ENCODE assay signal across 20 cellular contexts in the genomic region with DNA sequence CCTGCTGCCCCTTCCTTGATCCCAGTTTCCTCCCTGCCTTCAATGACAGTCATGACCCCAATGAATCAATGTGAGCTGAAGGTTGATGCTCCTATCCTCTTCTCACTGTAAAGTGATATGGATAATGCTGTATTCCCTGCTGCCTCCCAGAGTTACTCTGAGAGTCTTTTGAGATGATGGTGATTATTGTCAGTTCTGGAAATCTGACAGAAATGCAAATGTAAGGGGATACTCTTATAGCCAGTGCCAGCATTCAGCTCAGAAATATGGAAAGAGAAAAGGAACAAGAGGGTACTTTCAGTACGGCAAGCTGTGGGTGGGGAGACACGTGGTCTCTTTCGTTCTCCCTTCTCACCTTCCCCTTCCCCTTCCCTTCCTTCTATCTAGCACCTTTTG.
"Had no signal": no experiment of that assay in that cellular context is flagged by ENCODE, and none has a peak within 500 bp of the region (broad histone marks: within the 10 kb centered on the region; RNA-seq: fewer than 3 reads in every experiment).

No MANE protein-coding gene starts in this region.

- H3K4me1 Mint-ChIP-seq: activated CD4-positive, alpha-beta T cell treated with anti-CD3 and anti-CD28 coated beads for 36 hours; immature natural killer cell; memory B cell; naive B cell had no signal

- H3K9me3 ChIP-seq: colonic mucosa, gastrocnemius medialis had no signal

- H3K27me3 Mint-ChIP-seq: progenitor cell of endocrine pancreas had no signal

- H3K4me1 ChIP-seq: colonic mucosa, gastrocnemius medialis had no signal

- H3K36me3 Mint-ChIP-seq: activated naive CD8-positive, alpha-beta T cell; immature natural killer cell; memory B cell; naive B cell had no signal

- H3K27ac Mint-ChIP-seq: activated CD4-positive, alpha-beta T cell treated with anti-CD3 and anti-CD28 coated beads for 36 hours; activated naive CD8-positive, alpha-beta T cell; immature natural killer cell; memory B cell; naive B cell; progenitor cell of endocrine pancreas; T-helper 2 cell treated with Interferon-gamma antibody and Interleukin-4, amounts not matched to agents 5 μg/mL and 100 μg/mL, for 36 hours had no signal

- ATAC-seq: activated CD4-positive, alpha-beta T cell treated with anti-CD3 and anti-CD28 coated beads for 36 hours; gastrocnemius medialis; heart left ventricle; left ventricle myocardium superior had no signal

- DNase-seq: activated CD4-positive, alpha-beta T cell treated with anti-CD3 and anti-CD28 coated beads for 36 hours; activated CD4-positive, alpha-beta T cell treated with anti-CD3 and anti-CD28 coated beads, Interleukin-2, amount 50 U/mL, for 48 hours; activated gamma-delta T cell treated with Interleukin-2 at 50 U/mL for 16 hours; amniotic stem cell; colonic mucosa; effector CD4-positive, alpha-beta T cell; gastrocnemius medialis; heart left ventricle; immature natural killer cell; kidney glomerular epithelial cell; left ventricle myocardium superior; naive B cell; stimulated activated CD4-positive, alpha-beta T cell treated with anti-CD3 and anti-CD28 coated beads, Interleukin-2, amount 100 ng/mL, for 24 hours; stimulated activated naive CD4-positive, alpha-beta T cell treated with Interleukin-2 at 50 U/mL for 16 hours; tibial artery had no signal

- H3K4me3 ChIP-seq: colonic mucosa, gastrocnemius medialis, heart left ventricle, tibial artery had no signal

- FAIRE-seq: TTC549 had no signal

- H3K27ac ChIP-seq: colonic mucosa, gastrocnemius medialis, tibial artery had no signal

- H3K4me3 Mint-ChIP-seq: activated CD4-positive, alpha-beta T cell treated with anti-CD3 and anti-CD28 coated beads for 36 hours; activated naive CD8-positive, alpha-beta T cell; immature natural killer cell; memory B cell; naive B cell; T-helper 2 cell treated with Interferon-gamma antibody and Interleukin-4, amounts not matched to agents 5 μg/mL and 100 μg/mL, for 36 hours had no signal
